In genomic region chr7:76217942-76218566, GRCh38 we compare ENCODE assay signal across 21 cellular contexts. TPM values are rescaled to one million over a fixed set of nuclear protein-coding genes. Genes with fewer than 3 reads are reported as not detected.
"Had no signal": no experiment of that assay in that cellular context is flagged by ENCODE, and none has a peak within 500 bp of the region (broad histone marks: within the 10 kb centered on the region; RNA-seq: fewer than 3 reads in every experiment).

No MANE protein-coding gene starts in this region.

- H3K4me3 Mint-ChIP-seq: activated CD8-positive, alpha-beta T cell treated with anti-CD3 and anti-CD28 coated beads, Interleukin-2, amount 10 ng/mL, durations not matched to agents 7 days and 5 days; activated naive CD4-positive, alpha-beta T cell treated with anti-CD3 and anti-CD28 coated beads, Interleukin-2, amount 50 U/mL, for 24 hours; activated T-helper 1 cell treated with anti-CD3 and anti-CD28 coated beads, Interleukin-12 subunit alpha, Interleukin-12 subunit beta, Interleukin-2, Interleukin-4 antibody, amounts not matched to agents 30 ng/mL and 10 ng/mL and 1 ng/mL, durations not matched to agents 14 hours and 24 hours and 36 hours; dendritic cell treated with granulocyte-macrophage colony-stimulating factor and Interleukin-4, amounts not matched to agents 40 ng/mL and 50 ng/mL, for 4 days; nephron; stimulated activated memory B cell treated with anti-CD40 and anti-IgM and Interleukin-4, amounts not matched to agents 10 μg/mL and 1 μg/mL and 100 μg/mL, for 72 hours; T-helper 2 cell treated with Interferon-gamma antibody and Interleukin-4, amounts not matched to agents 5 μg/mL and 100 μg/mL, for 36 hours had no signal

- H3K27ac ChIP-seq: thoracic aorta, upper lobe of left lung, VCaP had no signal

- H3K4me1 Mint-ChIP-seq: activated naive CD4-positive, alpha-beta T cell treated with anti-CD3 and anti-CD28 coated beads, Interleukin-2, amount 50 U/mL, for 24 hours; stimulated activated memory B cell treated with anti-CD40 and anti-IgM and Interleukin-4, amounts not matched to agents 10 μg/mL and 1 μg/mL and 100 μg/mL, for 72 hours had no signal

- H3K36me3 Mint-ChIP-seq: activated naive CD4-positive, alpha-beta T cell treated with anti-CD3 and anti-CD28 coated beads, Interleukin-2, amount 50 U/mL, for 24 hours; stimulated activated memory B cell treated with anti-CD40 and anti-IgM and Interleukin-4, amounts not matched to agents 10 μg/mL and 1 μg/mL and 100 μg/mL, for 72 hours had no signal

- ATAC-seq: activated CD8-positive, alpha-beta T cell treated with anti-CD3 and anti-CD28 coated beads, Interleukin-2, amount 10 ng/mL, durations not matched to agents 7 days and 5 days; left ventricle myocardium superior; sciatic nerve; stimulated activated memory B cell treated with anti-CD40 and anti-IgM and Interleukin-4, amounts not matched to agents 10 μg/mL and 1 μg/mL and 100 μg/mL, for 72 hours had no signal

- H3K4me1 ChIP-seq: upper lobe of left lung had no signal

- H3K27me3 ChIP-seq: upper lobe of left lung had no signal

- H3K9me3 ChIP-seq: thoracic aorta, upper lobe of left lung had no signal

- H3K4me2 ChIP-seq: smooth muscle cell had no signal

- H3K4me3 ChIP-seq: smooth muscle cell, thoracic aorta, upper lobe of left lung had no signal

- H3K36me3 ChIP-seq: thoracic aorta, upper lobe of left lung had no signal

- DNase-seq: activated CD4-positive, alpha-beta T cell treated with anti-CD3 and anti-CD28 coated beads for 1 hour; activated CD4-positive, alpha-beta T cell treated with anti-CD3 and anti-CD28 coated beads, Interleukin-2, amount 50 U/mL, for 1 hour; activated CD8-positive, alpha-beta T cell treated with anti-CD3 and anti-CD28 coated beads, Interleukin-2, amount 10 ng/mL, durations not matched to agents 7 days and 5 days; activated gamma-delta T cell; aorta; effector CD4-positive, alpha-beta T cell; erythroblast; foreskin fibroblast; left ventricle myocardium superior; stimulated activated CD4-positive, alpha-beta T cell treated with anti-CD3 and anti-CD28 coated beads, Interleukin-15, amount 100 ng/mL, for 24 hours; upper lobe of left lung had no signal

- H3K27ac Mint-ChIP-seq: activated CD8-positive, alpha-beta T cell treated with anti-CD3 and anti-CD28 coated beads, Interleukin-2, amount 10 ng/mL, durations not matched to agents 7 days and 5 days; activated naive CD4-positive, alpha-beta T cell treated with anti-CD3 and anti-CD28 coated beads, Interleukin-2, amount 50 U/mL, for 24 hours; activated T-helper 1 cell treated with anti-CD3 and anti-CD28 coated beads, Interleukin-12 subunit alpha, Interleukin-12 subunit beta, Interleukin-2, Interleukin-4 antibody, amounts not matched to agents 30 ng/mL and 10 ng/mL and 1 ng/mL, durations not matched to agents 14 hours and 24 hours and 36 hours; dendritic cell treated with granulocyte-macrophage colony-stimulating factor and Interleukin-4, amounts not matched to agents 40 ng/mL and 50 ng/mL, for 4 days; nephron; stimulated activated memory B cell treated with anti-CD40 and anti-IgM and Interleukin-4, amounts not matched to agents 10 μg/mL and 1 μg/mL and 100 μg/mL, for 72 hours; T-helper 2 cell treated with Interferon-gamma antibody and Interleukin-4, amounts not matched to agents 5 μg/mL and 100 μg/mL, for 36 hours had no signal

- H3K9me3 Mint-ChIP-seq: activated naive CD4-positive, alpha-beta T cell treated with anti-CD3 and anti-CD28 coated beads, Interleukin-2, amount 50 U/mL, for 24 hours; activated T-helper 1 cell treated with anti-CD3 and anti-CD28 coated beads, Interleukin-12 subunit alpha, Interleukin-12 subunit beta, Interleukin-2, Interleukin-4 antibody, amounts not matched to agents 30 ng/mL and 10 ng/mL and 1 ng/mL, durations not matched to agents 14 hours and 24 hours and 36 hours; dendritic cell treated with granulocyte-macrophage colony-stimulating factor and Interleukin-4, amounts not matched to agents 40 ng/mL and 50 ng/mL, for 4 days; stimulated activated memory B cell treated with anti-CD40 and anti-IgM and Interleukin-4, amounts not matched to agents 10 μg/mL and 1 μg/mL and 100 μg/mL, for 72 hours; T-helper 2 cell treated with Interferon-gamma antibody and Interleukin-4, amounts not matched to agents 5 μg/mL and 100 μg/mL, for 36 hours had no signal

RNA-seq across cellular contexts. Expression of gene SRRM3, which starts 16.4 kb away (rescaled TPM):
- total RNA-seq: activated CD8-positive, alpha-beta T cell treated with anti-CD3 and anti-CD28 coated beads, Interleukin-2, amount 10 ng/mL, durations not matched to agents 7 days and 5 days; activated T-helper 1 cell treated with anti-CD3 and anti-CD28 coated beads, Interleukin-12 subunit alpha, Interleukin-12 subunit beta, Interleukin-2, Interleukin-4 antibody, amounts not matched to agents 30 ng/mL and 10 ng/mL and 1 ng/mL, durations not matched to agents 14 hours and 24 hours and 36 hours had no signal
